Comparison of ENCODE assay signal across 9 cellular contexts in genomic region chr15:89196994-89197393, GRCh38. TPM values are rescaled to one million over a fixed set of nuclear protein-coding genes. Genes with fewer than 3 reads are reported as not detected.
DNase-seq lines count a peak whose midpoint lies in the region; ATAC-seq and TF ChIP-seq lines count a peak whose summit lies in the region.
"Had no signal": no experiment of that assay in that cellular context is flagged by ENCODE, and none has a peak within 500 bp of the region (broad histone marks: within the 10 kb centered on the region; RNA-seq: fewer than 3 reads in every experiment).

No MANE protein-coding gene starts in this region.

- no peak for DNase-seq in heart right ventricle
- no peak for DNase-seq in Right ventricle myocardium inferior (ENCODE audit: missing footprints)
- DNase-seq in activated T-cell treated with anti-CD3 and anti-CD28 coated beads, Interleukin-2, amount 50 U/mL, for 72 hours, result peak; percentile 79 to 81
- peak in 1 of 2 donors; percentile 25 for DNase-seq in left colon
- no peak for DNase-seq in type B pancreatic cell (ENCODE audit: extremely low spot score, unreplicated experiment)
- DNase-seq in SW 1271 (lab: John Stamatoyannopoulos, UW), result no peak
- DNase-seq in NCI-H524 (lab: John Stamatoyannopoulos, UW), result no peak
- DNase-seq in GF-D8 (lab: John Stamatoyannopoulos, UW), result no peak

- no peak for ATAC-seq in heart right ventricle
- no peak for ATAC-seq in Right ventricle myocardium inferior
- peak; percentile 77 to 83 for ATAC-seq in activated T-cell treated with anti-CD3 and anti-CD28 coated beads, Interleukin-2, amount 50 U/mL, for 72 hours (replicated peaks in 1 of 2)
- peak; percentile 23 for ATAC-seq in left colon

- peaks cover 2 to 17% of the 10 kb centered on the region in 2 donors for H3K36me3 Mint-ChIP-seq in activated T-cell treated with anti-CD3 and anti-CD28 coated beads, Interleukin-2, amount 50 U/mL, for 72 hours (ENCODE audit: insufficient read depth in 2 of 2)
- peaks cover 19% of the 10 kb centered on the region for H3K36me3 Mint-ChIP-seq in type B pancreatic cell

- peak overlapping the region; percentile 76 for H3K27ac Mint-ChIP-seq in activated T-cell treated with anti-CD3 and anti-CD28 coated beads, Interleukin-2, amount 50 U/mL, for 72 hours
- H3K27ac Mint-ChIP-seq in type B pancreatic cell, result peak overlapping the region; percentile 79

- no peaks in the 10 kb centered on the region for H3K9me3 ChIP-seq in heart right ventricle
- H3K9me3 ChIP-seq: SJSA1 had no signal

- no peaks in the 10 kb centered on the region for H3K27me3 ChIP-seq in heart right ventricle
- H3K27me3 ChIP-seq: SJSA1 had no signal

- H3K4me1 Mint-ChIP-seq in activated T-cell treated with anti-CD3 and anti-CD28 coated beads, Interleukin-2, amount 50 U/mL, for 72 hours (ENCODE audit: low read depth), result peaks cover 48% of the 10 kb centered on the region
- peaks cover 24% of the 10 kb centered on the region for H3K4me1 Mint-ChIP-seq in type B pancreatic cell (ENCODE audit: unreplicated experiment)

- no peak overlapping the region for H3K4me3 ChIP-seq in heart right ventricle
- H3K4me3 ChIP-seq: SJSA1 had no signal

- peaks cover 0 to 53% (median 32%) of the 10 kb centered on the region in 9 donors for H3K4me1 ChIP-seq in heart right ventricle
- H3K4me1 ChIP-seq: SJSA1 had no signal

- WGBS in heart right ventricle, 2 donors, result 51 to 55% methylated on average over 7 of the region's 7 CpGs

- peaks cover 0 to 93% (median 51%) of the 10 kb centered on the region in 9 donors for H3K36me3 ChIP-seq in heart right ventricle

- H3K27me3 Mint-ChIP-seq in activated T-cell treated with anti-CD3 and anti-CD28 coated beads, Interleukin-2, amount 50 U/mL, for 72 hours (ENCODE audit: low read depth), result no peaks in the 10 kb centered on the region
- H3K27me3 Mint-ChIP-seq in type B pancreatic cell, result no peaks in the 10 kb centered on the region

- H3K4me3 Mint-ChIP-seq in activated T-cell treated with anti-CD3 and anti-CD28 coated beads, Interleukin-2, amount 50 U/mL, for 72 hours, result peak overlapping the region; percentile 65 to 69
- peak overlapping the region; percentile 42 for H3K4me3 Mint-ChIP-seq in type B pancreatic cell

- no peaks in the 10 kb centered on the region for H3K9me3 Mint-ChIP-seq in activated T-cell treated with anti-CD3 and anti-CD28 coated beads, Interleukin-2, amount 50 U/mL, for 72 hours
- no peaks in the 10 kb centered on the region for H3K9me3 Mint-ChIP-seq in type B pancreatic cell

- peak overlapping the region in 8 of 10 donors; percentile 0 to 72 (median 48) for H3K27ac ChIP-seq in heart right ventricle
- H3K27ac ChIP-seq: SJSA1 had no signal

- TF ChIP-seq CTCF in heart right ventricle (IDR thresholded peaks at IDR 0.05) (no peak), type B pancreatic cell (conservative IDR thresholded peaks at IDR 0.05) (no peak)

- intact Hi-C loops in heart right ventricle (cut with DNase I), result no loop called here
- intact Hi-C loops in Right ventricle myocardium inferior (cut with DNase I), result no loop called here
- intact Hi-C loops in left colon (cut with DNase I, micrococcal nuclease), result no loop called here

RNA-seq across cellular contexts. Expression of gene RLBP1, which starts 24.4 kb away (rescaled TPM):
- total RNA-seq in heart right ventricle (not detected), Right ventricle myocardium inferior (not detected), left colon (not detected), type B pancreatic cell (ENCODE audit: low replicate concordance) (not detected in 2 replicates)
- polyA plus RNA-seq in heart right ventricle, result not detected
- under 1 TPM in 1 of 2 donors, not detected in 1; 0.53 TPM for total RNA-seq in activated T-cell treated with anti-CD3 and anti-CD28 coated beads, Interleukin-2, amount 50 U/mL, for 72 hours
- total RNA-seq: SJSA1 had no signal

RNA-seq across cellular contexts. Expression of gene FANCI, which starts 46.8 kb away (rescaled TPM):
- total RNA-seq in heart right ventricle (1 to 10 TPM; 1.6 to 9.9 (median 2.7) TPM), Right ventricle myocardium inferior (3.2 TPM), left colon (10 to 100 TPM in 1 of 2 donors, 1 to 10 TPM in 1; 7.4 to 17.3 TPM), type B pancreatic cell (ENCODE audit: low replicate concordance) (31.7 and 66.8 TPM in 2 replicates)
- polyA plus RNA-seq in heart right ventricle, result 1 to 10 TPM; 1.3 to 2.2 TPM
- 100 to 1,000 TPM; 179 to 195 TPM for total RNA-seq in activated T-cell treated with anti-CD3 and anti-CD28 coated beads, Interleukin-2, amount 50 U/mL, for 72 hours

Comparison
In these comparisons a context has a peak if more than half of its experiments do, and no peak if none do; other contexts are left out.
1. ATAC-seq: peak in activated T-cell treated with anti-CD3 and anti-CD28 coated beads, Interleukin-2, amount 50 U/mL, for 72 hours (2 of 2) and left colon (single experiment); none in heart right ventricle (0 of 8) and Right ventricle myocardium inferior (single experiment).
2. DNase-seq: peak in activated T-cell treated with anti-CD3 and anti-CD28 coated beads, Interleukin-2, amount 50 U/mL, for 72 hours (2 of 2); none in heart right ventricle (0 of 2), Right ventricle myocardium inferior (single experiment), type B pancreatic cell (single experiment), SW 1271 (0 of 2), NCI-H524 (0 of 2) and GF-D8 (single experiment).